Comparison of ENCODE assay signal across 16 cellular contexts in genomic region chr10:77628906-77629730, GRCh38. TPM values are rescaled to one million over a fixed set of nuclear protein-coding genes. Genes with fewer than 3 reads are reported as not detected.
A peak's percentile ranks its signal among the peaks of the same experiment; 100 is the strongest.
DNase-seq lines count a peak whose midpoint lies in the region; FAIRE-seq and TF ChIP-seq lines count a peak whose summit lies in the region.
"Had no signal": no experiment of that assay in that cellular context is flagged by ENCODE, and none has a peak within 500 bp of the region (broad histone marks: within the 10 kb centered on the region; RNA-seq: fewer than 3 reads in every experiment).

No MANE protein-coding gene starts in this region.

- peak overlapping the region; percentile 58 for H3K9ac ChIP-seq in mammary epithelial cell (ENCODE audit: insufficient read depth, low read length)
- H3K9ac ChIP-seq in keratinocyte (ENCODE audit: control insufficient read depth, extremely low read depth, insufficient read depth, low read length): no peak overlapping the region

- H3K79me2 ChIP-seq in mammary epithelial cell (ENCODE audit: insufficient read depth, low read length): peaks cover 79% of the 10 kb centered on the region
- no peaks in the 10 kb centered on the region for H3K79me2 ChIP-seq in keratinocyte (ENCODE audit: control insufficient read depth, insufficient read depth, low read length)

- FAIRE-seq in keratinocyte (lab: Jason Lieb, UNC): peak; percentile 94
- FAIRE-seq: kidney had no signal

- TF ChIP-seq CTCF in mammary epithelial cell (conservative IDR thresholded peaks at IDR 0.05 in 1 of 2, IDR thresholded peaks at IDR 0.05 in 1 of 2; ENCODE audit: extremely low read depth in 1 of 2, insufficient read depth in 1 of 2, low read depth in 1 of 2, low read length in 2 of 2) (no peak), keratinocyte (optimal IDR thresholded peaks at IDR 0.05 in 1 of 3, IDR thresholded peaks at IDR 0.05 in 1 of 3, conservative IDR thresholded peaks at IDR 0.05 in 1 of 3; ENCODE audit: extremely low read depth in 1 of 3, insufficient read depth in 2 of 3, low read length in 3 of 3) (no peak), tibial nerve (IDR thresholded peaks at IDR 0.05) (no peak), vagina (IDR thresholded peaks at IDR 0.05) (no peak)

- H3K4me2 ChIP-seq in mammary epithelial cell (ENCODE audit: insufficient read depth, low read depth, low read length) (peak overlapping the region; percentile 64), keratinocyte (ENCODE audit: control insufficient read depth, extremely low read depth, insufficient read depth, low read depth, low read length) (peak overlapping the region; percentile 15)

- WGBS in mammary epithelial cell (ENCODE audit: low coverage, missing lambda C conversion rate): 0% methylated on average over 8 of the region's 8 CpGs
- WGBS in tibial nerve, 2 donors: 82 to 83% methylated on average over 8 of the region's 8 CpGs

- H3K9me3 ChIP-seq in MG63 (no peaks in the 10 kb centered on the region), mammary epithelial cell (replicated peaks; ENCODE audit: insufficient read depth, low read length) (no peaks in the 10 kb centered on the region), keratinocyte (ENCODE audit: control insufficient read depth, low read depth, low read length) (no peaks in the 10 kb centered on the region), tibial nerve (no peaks in the 10 kb centered on the region), vagina (no peaks in the 10 kb centered on the region)
- H3K9me3 ChIP-seq: heart left ventricle, thyroid gland had no signal

- in situ Hi-C loops in mammary epithelial cell (cut with MboI; ENCODE audit: low sequenced_read_pairs in 2 of 2): loop anchor here in 1 of 2 donors (25.0 kb wide), 1 partner anchor 242 kb away; no protein-coding TSS in a partner anchor

- no TSS peak for BruUV-seq in mammary epithelial cell (replicated peaks; lab: Mats Ljungman, UMichigan)

- no peaks in the 10 kb centered on the region for H4K20me1 ChIP-seq in mammary epithelial cell (ENCODE audit: insufficient read depth, low read length)
- no peaks in the 10 kb centered on the region for H4K20me1 ChIP-seq in keratinocyte (ENCODE audit: control insufficient read depth, extremely low read depth, insufficient read depth, low read length)

- TF ChIP-seq POLR2A in tibial nerve (IDR thresholded peaks at IDR 0.05) (no peak), vagina (IDR thresholded peaks at IDR 0.05) (no peak)

- H3K4me1 ChIP-seq in mammary epithelial cell (ENCODE audit: insufficient read depth, low read length) (peaks cover 32% of the 10 kb centered on the region), keratinocyte (ENCODE audit: control insufficient read depth, extremely low read depth, insufficient read depth, low read length) (peaks cover 14% of the 10 kb centered on the region), tibial nerve (no peaks in the 10 kb centered on the region), vagina (peaks cover 10% of the 10 kb centered on the region)
- H3K4me1 ChIP-seq: thyroid gland had no signal

- peak; percentile 78 for DNase-seq in EH (ENCODE audit: low read depth)
- DNase-seq in MG63: peak; percentile 46
- peak; percentile 81 for DNase-seq in mammary epithelial cell
- no peak for DNase-seq in keratinocyte (ENCODE audit: low read depth, low spot score)
- no peak for DNase-seq in tibial nerve (ENCODE audit: low spot score in 2 of 2)
- DNase-seq in inferior parietal cortex (ENCODE audit: extremely low spot score): no peak
- DNase-seq in NCI-H82 treated with DMSO at 0.1 percent for 48 hours (lab: John Stamatoyannopoulos, UW; ENCODE audit: unreplicated experiment): no peak
- no peak for DNase-seq in vagina (ENCODE audit: extremely low spot score in 2 of 2)
- DNase-seq: activated CD4-positive, alpha-beta T cell treated with anti-CD3 and anti-CD28 coated beads for 4 hours; endodermal cell; heart left ventricle; kidney; NCI-H510A; stimulated activated CD4-positive, alpha-beta T cell treated with anti-CD3 and anti-CD28 coated beads, Interleukin-4, amount 100 ng/mL, for 1 hour; T-helper 17 cell; thyroid gland had no signal

- intact Hi-C loops in mammary epithelial cell (cut with micrococcal nuclease) (no loop called here), vagina (cut with DNase I) (loop anchor here (10.0 kb wide), 1 partner anchor 74 kb away; no protein-coding TSS in a partner anchor)

- dilution Hi-C loops in mammary epithelial cell (cut with HindIII; ENCODE audit: low sequenced_read_pairs): loop anchor here (25.0 kb wide), 2 partner anchors 242 to 467 kb away; no protein-coding TSS in a partner anchor
- dilution Hi-C loops in keratinocyte (cut with MboI; ENCODE audit: extremely low pct_ligation_motif_present, low sequenced_read_pairs): no loop called here

- H2AFZ ChIP-seq in mammary epithelial cell (ENCODE audit: low read depth, low read length) (peak overlapping the region; percentile 23), keratinocyte (ENCODE audit: control insufficient read depth, low read length) (peak overlapping the region; percentile 43)

- peak overlapping the region; percentile 80 for H3K27ac ChIP-seq in mammary epithelial cell (ENCODE audit: insufficient read depth, low read depth, low read length)
- peak overlapping the region; percentile 52 for H3K27ac ChIP-seq in keratinocyte (ENCODE audit: control insufficient read depth, insufficient read depth, low read length)
- no peak overlapping the region for H3K27ac ChIP-seq in tibial nerve
- no peak overlapping the region for H3K27ac ChIP-seq in vagina
- H3K27ac ChIP-seq: thyroid gland had no signal

- TF ChIP-seq EP300 in tibial nerve (IDR thresholded peaks at IDR 0.05): no peak

- H3K27me3 ChIP-seq in MG63 (no peaks in the 10 kb centered on the region), mammary epithelial cell (ENCODE audit: insufficient read depth, low read length) (no peaks in the 10 kb centered on the region), keratinocyte (ENCODE audit: control insufficient read depth, extremely low read depth, insufficient read depth, low read length) (no peaks in the 10 kb centered on the region), tibial nerve (no peaks in the 10 kb centered on the region), vagina (no peaks in the 10 kb centered on the region)
- H3K27me3 ChIP-seq: thyroid gland had no signal

- peaks cover 16% of the 10 kb centered on the region for H3K36me3 ChIP-seq in MG63
- H3K36me3 ChIP-seq in mammary epithelial cell (ENCODE audit: insufficient read depth, low read length): no peaks in the 10 kb centered on the region
- no peaks in the 10 kb centered on the region for H3K36me3 ChIP-seq in keratinocyte (ENCODE audit: control insufficient read depth in 2 of 2, extremely low read depth in 1 of 2, insufficient read depth in 2 of 2, low read length in 2 of 2)
- H3K36me3 ChIP-seq in tibial nerve: no peaks in the 10 kb centered on the region
- no peaks in the 10 kb centered on the region for H3K36me3 ChIP-seq in vagina
- H3K36me3 ChIP-seq: heart left ventricle, thyroid gland had no signal

- H3K4me3 ChIP-seq in MG63: no peak overlapping the region
- H3K4me3 ChIP-seq in mammary epithelial cell (replicated peaks in 1 of 3; ENCODE audit: insufficient read depth in 1 of 3, low read depth in 2 of 3, low read length in 3 of 3): no peak overlapping the region
- H3K4me3 ChIP-seq in keratinocyte (ENCODE audit: control insufficient read depth in 2 of 3, extremely low read depth in 1 of 3, insufficient read depth in 2 of 3, low read depth in 1 of 3, low read length in 3 of 3): peak overlapping the region in 1 of 3 experiments; percentile 4
- no peak overlapping the region for H3K4me3 ChIP-seq in tibial nerve
- no peak overlapping the region for H3K4me3 ChIP-seq in vagina
- H3K4me3 ChIP-seq: heart left ventricle, thyroid gland had no signal

- no peaks in the 10 kb centered on the region for H3K9me1 ChIP-seq in keratinocyte (ENCODE audit: control insufficient read depth, extremely low read depth, insufficient read depth, low read length)

- CTCF ChIA-PET in mammary epithelial cell (lab: Charles Lee; ENCODE audit: low non-redundant PET): no interaction called here

RNA-seq across cellular contexts. Expression of gene KCNMA1, which starts 8.5 kb away (rescaled TPM):
- total RNA-seq in MG63 (2014; rRNA removed; shearing (Covaris generic); ENCODE audit: low replicate concordance): 40.8 and 58.6 TPM in 2 replicates
- total RNA-seq in mammary epithelial cell: 10 to 100 TPM in 1 of 2 donors, 1 to 10 TPM in 1; 3.8 to 45.9 TPM
- 29.7 TPM for polyA plus RNA-seq in mammary epithelial cell
- polyA minus RNA-seq in mammary epithelial cell: 62.8 TPM
- polyA plus RNA-seq in keratinocyte: 5.0 to 6.8 TPM (median 6.3 TPM) in 3 replicates
- 1.1 TPM for polyA plus RNA-seq in keratinocyte (2011; ENCODE audit: low read depth)
- 2.7 and 2.8 TPM in 2 replicates for polyA plus RNA-seq in keratinocyte (2011; cell fraction: cytosol; rRNA removed)
- polyA plus RNA-seq in keratinocyte (2011; cell fraction: nucleus; rRNA removed): 4.7 and 8.1 TPM in 2 replicates
- 2.9 and 5.4 TPM in 2 replicates for polyA plus RNA-seq in keratinocyte (2012; ENCODE audit: low replicate concordance)
- polyA minus RNA-seq in keratinocyte: 11.5 to 19.4 TPM (median 14.3 TPM) in 3 replicates
- 3.6 TPM for polyA minus RNA-seq in keratinocyte (2011; cell fraction: cytosol; rRNA and poly(A)+ RNA removed)
- polyA minus RNA-seq in keratinocyte (2011; cell fraction: nucleus; rRNA and poly(A)+ RNA removed): 8.5 and 18.3 TPM in 2 replicates
- 10 to 100 TPM; 10.2 to 19.9 (median 13.7) TPM for total RNA-seq in tibial nerve
- total RNA-seq in vagina: 94.3 TPM

Comparison
In these comparisons a context has a peak if more than half of its experiments do, and no peak if none do; other contexts are left out.
1. DNase-seq: peak in EH (single experiment), MG63 (single experiment) and mammary epithelial cell (single experiment); none in keratinocyte (single experiment), tibial nerve (0 of 2), inferior parietal cortex (single experiment), NCI-H82 treated with DMSO at 0.1 percent for 48 hours (single experiment) and vagina (0 of 2).
2. H3K27ac ChIP-seq: peak in mammary epithelial cell (single experiment) and keratinocyte (single experiment); none in tibial nerve (0 of 4) and vagina (single experiment).